Comparison of ENCODE assay signal across 2 cellular contexts in the genomic region with DNA sequence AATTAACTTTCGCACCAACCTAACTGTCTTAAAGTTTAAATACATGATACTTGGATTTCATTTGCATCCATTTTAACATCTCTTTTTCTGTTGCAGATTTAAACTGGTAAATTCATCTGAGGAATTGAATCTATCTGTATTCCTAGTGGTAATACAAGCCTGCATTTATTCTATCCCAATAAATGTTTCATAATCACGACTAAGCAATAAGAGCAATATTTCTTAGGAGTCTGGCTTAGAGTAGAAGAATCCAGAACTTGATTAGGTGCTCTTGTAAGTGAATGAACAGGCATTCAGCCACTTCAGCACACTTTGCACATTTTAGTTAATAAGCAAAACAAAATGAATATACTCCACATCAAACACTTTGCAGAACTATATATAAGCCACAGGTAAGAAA.
A peak's percentile ranks its signal among the peaks of the same experiment; 100 is the strongest.
TF ChIP-seq lines count a peak whose summit lies in the region.

No MANE protein-coding gene starts in this region.

TF ChIP-seq in HepG2, 621 proteins besides CTCF, POLR2A, EP300 and RAD21:
- TF ChIP-seq MAFK (conservative IDR thresholded peaks at IDR 0.05 in 1 of 2, IDR thresholded peaks at IDR 0.05 in 1 of 2; ENCODE audit: low read length in 2 of 2): peak; percentile 73 to 76
- no peak for TF ChIP-seq STAG1 (CRISPR knock-in tag; IDR thresholded peaks at IDR 0.05)
- TF ChIP-seq, protein P1, sequence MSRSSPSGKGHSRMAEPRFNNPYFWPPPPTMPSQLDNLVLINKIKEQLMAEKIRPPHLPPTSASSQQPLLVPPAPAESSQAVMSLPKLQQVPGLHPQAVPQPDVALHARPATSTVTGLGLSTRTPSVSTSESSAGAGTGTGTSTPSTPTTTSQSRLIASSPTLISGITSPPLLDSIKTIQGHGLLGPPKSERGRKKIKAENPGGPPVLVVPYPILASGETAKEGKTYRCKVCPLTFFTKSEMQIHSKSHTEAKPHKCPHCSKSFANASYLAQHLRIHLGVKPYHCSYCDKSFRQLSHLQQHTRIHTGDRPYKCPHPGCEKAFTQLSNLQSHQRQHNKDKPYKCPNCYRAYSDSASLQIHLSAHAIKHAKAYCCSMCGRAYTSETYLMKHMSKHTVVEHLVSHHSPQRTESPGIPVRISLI (CRISPR knock-in tag; IDR thresholded peaks at IDR 0.05; ENCODE audit: borderline replicate concordance): no peak
- TF ChIP-seq, protein P2, sequence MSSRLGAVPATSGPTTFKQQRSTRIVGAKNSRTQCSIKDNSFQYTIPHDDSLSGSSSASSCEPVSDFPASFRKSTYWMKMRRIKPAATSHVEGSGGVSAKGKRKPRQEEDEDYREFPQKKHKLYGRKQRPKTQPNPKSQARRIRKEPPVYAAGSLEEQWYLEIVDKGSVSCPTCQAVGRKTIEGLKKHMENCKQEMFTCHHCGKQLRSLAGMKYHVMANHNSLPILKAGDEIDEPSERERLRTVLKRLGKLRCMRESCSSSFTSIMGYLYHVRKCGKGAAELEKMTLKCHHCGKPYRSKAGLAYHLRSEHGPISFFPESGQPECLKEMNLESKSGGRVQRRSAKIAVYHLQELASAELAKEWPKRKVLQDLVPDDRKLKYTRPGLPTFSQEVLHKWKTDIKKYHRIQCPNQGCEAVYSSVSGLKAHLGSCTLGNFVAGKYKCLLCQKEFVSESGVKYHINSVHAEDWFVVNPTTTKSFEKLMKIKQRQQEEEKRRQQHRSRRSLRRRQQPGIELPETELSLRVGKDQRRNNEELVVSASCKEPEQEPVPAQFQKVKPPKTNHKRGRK (CRISPR knock-in tag; IDR thresholded peaks at IDR 0.05): no peak
- TF ChIP-seq MAFF (IDR thresholded peaks at IDR 0.05; ENCODE audit: low read depth, low read length): peak; percentile 73

TF ChIP-seq in K562, 482 proteins besides CTCF, POLR2A, EP300 and RAD21:
- TF ChIP-seq ZNF354B (CRISPR knock-in tag; IDR thresholded peaks at IDR 0.05) (no peak), C11orf30 (IDR thresholded peaks at IDR 0.05; ENCODE audit: low read depth) (peak; percentile 15; the same call in 1 of the 2 replicates), GTF2E2 (tag; IDR thresholded peaks at IDR 0.05) (no peak), STAT5B (CRISPR knock-in tag; IDR thresholded peaks at IDR 0.05) (no peak), DACH1 (IDR thresholded peaks at IDR 0.05; ENCODE audit: partially characterized antibody) (no peak), ZNF143 (CRISPR knock-in tag; IDR thresholded peaks at IDR 0.05) (no peak), ZNF347 (CRISPR knock-in tag; IDR thresholded peaks at IDR 0.05; ENCODE audit: low read depth) (no peak), ELF1 (tag; IDR thresholded peaks at IDR 0.05) (0 out of 2 replicates have a peak, but pooled peaks have one; percentile 18)
